In the genomic region with DNA sequence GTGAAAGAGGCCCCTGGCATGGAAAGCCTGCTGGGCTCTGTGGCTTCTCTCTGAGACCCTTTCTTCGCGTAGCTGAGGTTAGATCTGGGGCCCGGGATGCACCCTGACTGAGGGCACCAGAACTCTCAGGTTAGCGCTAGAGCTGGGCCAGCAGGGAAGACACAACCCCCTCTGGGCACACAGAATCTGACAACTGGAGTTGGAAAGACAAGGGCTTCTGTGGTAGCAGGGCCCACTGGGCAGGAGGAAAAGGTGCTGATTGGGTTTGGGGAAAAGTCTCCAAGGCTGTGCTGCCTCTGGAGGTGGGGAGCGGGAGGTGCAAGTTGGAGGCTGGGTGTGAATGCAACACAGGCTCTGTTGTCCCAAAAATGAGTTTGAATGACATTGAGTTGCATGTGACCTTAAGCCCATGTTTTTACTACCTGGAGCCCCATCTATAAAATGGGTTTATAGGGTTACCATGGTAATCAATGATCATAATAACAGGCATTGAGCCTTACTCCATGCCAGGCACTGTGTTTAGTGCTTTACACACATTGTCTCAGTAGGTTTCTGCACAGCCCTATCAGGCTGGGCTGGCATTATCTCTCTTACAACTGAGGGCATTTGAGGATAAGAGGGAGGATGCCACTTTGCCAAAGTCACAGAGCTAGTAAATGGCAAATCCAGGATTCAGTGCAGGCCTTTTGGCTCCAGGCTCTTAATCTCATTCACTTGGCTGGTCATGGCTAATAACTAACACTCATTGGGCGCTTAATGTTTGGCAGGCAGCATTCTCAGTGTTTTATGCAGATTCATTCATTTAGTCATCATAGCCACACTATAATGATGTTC, we compare ENCODE assay signal across 1 cellular context.
TF ChIP-seq lines count a peak whose summit lies in the region.

No MANE protein-coding gene starts in this region.

TF ChIP-seq in GM12878, 131 proteins besides CTCF, POLR2A, EP300 and RAD21:
- TF ChIP-seq SIN3A (IDR thresholded peaks at IDR 0.05; ENCODE audit: low read depth, low read length) (no peak), EGR1 (IDR thresholded peaks at IDR 0.05; ENCODE audit: borderline replicate concordance in 1 of 2, low read depth in 2 of 2, low read length in 2 of 2) (no peak), ZNF207 (IDR thresholded peaks at IDR 0.05; ENCODE audit: borderline replicate concordance) (no peak), KAT2A (conservative IDR thresholded peaks at IDR 0.05; ENCODE audit: control insufficient read depth, low read depth, low read length) (no peak), FOXK2 (IDR thresholded peaks at IDR 0.05) (no peak), POLR2AphosphoS5 (IDR thresholded peaks at IDR 0.05; ENCODE audit: low read length) (no peak), SMAD5 (IDR thresholded peaks at IDR 0.05; ENCODE audit: low read depth) (no peak), ZNF24 (IDR thresholded peaks at IDR 0.05) (no peak), BMI1 (IDR thresholded peaks at IDR 0.05; ENCODE audit: borderline replicate concordance) (no peak), RUNX3 (IDR thresholded peaks at IDR 0.05; ENCODE audit: low read length) (no peak), STAT3 (IDR thresholded peaks at IDR 0.05; ENCODE audit: low read depth, low read length) (no peak), YY1 (IDR thresholded peaks at IDR 0.05; ENCODE audit: low read depth, low read length) (no peak), NR2C1 (IDR thresholded peaks at IDR 0.05) (no peak), ETV6 (conservative IDR thresholded peaks at IDR 0.05 in 1 of 2, IDR thresholded peaks at IDR 0.05 in 1 of 2; ENCODE audit: borderline replicate concordance in 1 of 2, low read depth in 1 of 2) (no peak)
- TF ChIP-seq, protein P1, sequence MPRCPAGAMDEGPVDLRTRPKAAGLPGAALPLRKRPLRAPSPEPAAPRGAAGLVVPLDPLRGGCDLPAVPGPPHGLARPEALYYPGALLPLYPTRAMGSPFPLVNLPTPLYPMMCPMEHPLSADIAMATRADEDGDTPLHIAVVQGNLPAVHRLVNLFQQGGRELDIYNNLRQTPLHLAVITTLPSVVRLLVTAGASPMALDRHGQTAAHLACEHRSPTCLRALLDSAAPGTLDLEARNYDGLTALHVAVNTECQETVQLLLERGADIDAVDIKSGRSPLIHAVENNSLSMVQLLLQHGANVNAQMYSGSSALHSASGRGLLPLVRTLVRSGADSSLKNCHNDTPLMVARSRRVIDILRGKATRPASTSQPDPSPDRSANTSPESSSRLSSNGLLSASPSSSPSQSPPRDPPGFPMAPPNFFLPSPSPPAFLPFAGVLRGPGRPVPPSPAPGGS (IDR thresholded peaks at IDR 0.05; ENCODE audit: borderline replicate concordance, insufficient read depth, low read depth, low read length, poor library complexity, severe bottlenecking), result no peak
- TF ChIP-seq, protein P2, sequence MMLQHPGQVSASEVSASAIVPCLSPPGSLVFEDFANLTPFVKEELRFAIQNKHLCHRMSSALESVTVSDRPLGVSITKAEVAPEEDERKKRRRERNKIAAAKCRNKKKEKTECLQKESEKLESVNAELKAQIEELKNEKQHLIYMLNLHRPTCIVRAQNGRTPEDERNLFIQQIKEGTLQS (IDR thresholded peaks at IDR 0.05; ENCODE audit: borderline replicate concordance, extremely low read depth, low read depth, low read length), result no peak
- TF ChIP-seq, protein P3, sequence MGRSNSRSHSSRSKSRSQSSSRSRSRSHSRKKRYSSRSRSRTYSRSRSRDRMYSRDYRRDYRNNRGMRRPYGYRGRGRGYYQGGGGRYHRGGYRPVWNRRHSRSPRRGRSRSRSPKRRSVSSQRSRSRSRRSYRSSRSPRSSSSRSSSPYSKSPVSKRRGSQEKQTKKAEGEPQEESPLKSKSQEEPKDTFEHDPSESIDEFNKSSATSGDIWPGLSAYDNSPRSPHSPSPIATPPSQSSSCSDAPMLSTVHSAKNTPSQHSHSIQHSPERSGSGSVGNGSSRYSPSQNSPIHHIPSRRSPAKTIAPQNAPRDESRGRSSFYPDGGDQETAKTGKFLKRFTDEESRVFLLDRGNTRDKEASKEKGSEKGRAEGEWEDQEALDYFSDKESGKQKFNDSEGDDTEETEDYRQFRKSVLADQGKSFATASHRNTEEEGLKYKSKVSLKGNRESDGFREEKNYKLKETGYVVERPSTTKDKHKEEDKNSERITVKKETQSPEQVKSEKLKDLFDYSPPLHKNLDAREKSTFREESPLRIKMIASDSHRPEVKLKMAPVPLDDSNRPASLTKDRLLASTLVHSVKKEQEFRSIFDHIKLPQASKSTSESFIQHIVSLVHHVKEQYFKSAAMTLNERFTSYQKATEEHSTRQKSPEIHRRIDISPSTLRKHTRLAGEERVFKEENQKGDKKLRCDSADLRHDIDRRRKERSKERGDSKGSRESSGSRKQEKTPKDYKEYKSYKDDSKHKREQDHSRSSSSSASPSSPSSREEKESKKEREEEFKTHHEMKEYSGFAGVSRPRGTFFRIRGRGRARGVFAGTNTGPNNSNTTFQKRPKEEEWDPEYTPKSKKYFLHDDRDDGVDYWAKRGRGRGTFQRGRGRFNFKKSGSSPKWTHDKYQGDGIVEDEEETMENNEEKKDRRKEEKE (IDR thresholded peaks at IDR 0.05), result no peak
TF ChIP-seq in GM12878: peak in this region for 0.
